Comparison of ENCODE assay signal across 26 cellular contexts in the genomic region with DNA sequence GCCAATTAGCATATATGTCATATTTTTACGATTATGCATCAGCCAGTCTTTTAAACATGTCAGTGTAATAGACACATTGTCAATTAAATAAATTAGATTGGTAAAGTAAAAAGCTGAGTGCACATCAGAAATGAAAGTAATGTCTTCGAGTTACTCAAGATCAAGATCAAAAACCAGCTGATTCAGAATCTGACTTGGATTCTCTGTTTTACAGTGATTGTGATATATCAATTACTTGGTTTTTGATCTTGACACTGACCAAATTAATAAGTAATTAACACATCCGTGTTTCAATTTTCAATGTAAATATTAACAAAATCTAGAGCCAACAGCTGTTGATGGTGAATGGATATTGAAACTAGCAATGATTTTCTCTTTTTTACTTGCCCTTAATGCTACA.
"Had no signal": no experiment of that assay in that cellular context is flagged by ENCODE, and none has a peak within 500 bp of the region (broad histone marks: within the 10 kb centered on the region; RNA-seq: fewer than 3 reads in every experiment).

No MANE protein-coding gene starts in this region.

- H3K4me2 ChIP-seq: smooth muscle cell had no signal

- ATAC-seq: naive thymus-derived CD4-positive, alpha-beta T cell; natural killer cell treated with Interleukin-12 subunit alpha and Interleukin-12 subunit beta and Interleukin-15 and Interleukin-18, amount 100 ng/mL, for 72 hours; right cardiac atrium; sciatic nerve; stimulated activated memory B cell treated with anti-CD40 and anti-IgM and Interleukin-4, amounts not matched to agents 10 μg/mL and 1 μg/mL and 100 μg/mL, for 72 hours; stimulated activated naive CD8-positive, alpha-beta T cell treated with anti-CD3 and anti-CD28 coated beads, Interleukin-15, amount 100 ng/mL, for 72 hours had no signal

- H3K4me1 ChIP-seq: left ventricle myocardium inferior, prostate gland, tibial nerve, uterus had no signal

- H3K27me3 ChIP-seq: ovary, tibial nerve, uterus had no signal

- FAIRE-seq: islet of Langerhans, kidney had no signal

- H3K36me3 ChIP-seq: left ventricle myocardium inferior, ovary, prostate gland, tibial nerve, uterus had no signal

- H3K4me3 ChIP-seq: left ventricle myocardium inferior, lung, ovary, prostate gland, smooth muscle cell, tibial nerve, uterus had no signal

- H3K9me3 ChIP-seq: left ventricle myocardium inferior, ovary, prostate gland, tibial nerve, uterus had no signal

- H3K27ac ChIP-seq: left ventricle myocardium inferior, ovary, prostate gland, tibial nerve, uterus had no signal

- DNase-seq: hypothalamus; immature natural killer cell; kidney; left ventricle myocardium inferior; mesendoderm; naive thymus-derived CD4-positive, alpha-beta T cell; ovary; posterior cingulate gyrus; retina; right cardiac atrium; stimulated activated CD4-positive, alpha-beta T cell treated with anti-CD3 and anti-CD28 coated beads, Interleukin-1b, Interleukin-23, amount 100 ng/mL, for 48 hours; stimulated activated CD4-positive, alpha-beta T cell treated with anti-CD3 and anti-CD28 coated beads, Interleukin-2, amount 100 ng/mL, for 48 hours; stimulated activated CD4-positive, alpha-beta T cell treated with anti-CD3 and anti-CD28 coated beads, Interleukin-4, amount 100 ng/mL, for 4 hours; stimulated activated CD8-positive, alpha-beta memory T cell treated with anti-CD3 and anti-CD28 coated beads, Interleukin-4, amount 100 ng/mL, for 48 hours; stimulated activated naive CD4-positive, alpha-beta T cell treated with Interleukin-2 at 50 U/mL for 16 hours; stimulated activated naive CD8-positive, alpha-beta T cell treated with anti-CD3 and anti-CD28 coated beads, Interleukin-15, amount 100 ng/mL, for 72 hours; substantia nigra; uterus had no signal
